ENCODE assay signal across 8 cellular contexts in genomic region chr1:78839704-78840277, GRCh38.
DNase-seq lines count a peak whose midpoint lies in the region; ATAC-seq, FAIRE-seq and TF ChIP-seq lines count a peak whose summit lies in the region.

No MANE protein-coding gene starts in this region.

- H3K27me3 Mint-ChIP-seq in activated T-cell treated with anti-CD3 and anti-CD28 coated beads, Interleukin-2, amount 50 U/mL, for 4 hours (ENCODE audit: low read depth): no peaks in the 10 kb centered on the region

- H3K4me3 ChIP-seq in ascending aorta (no peak overlapping the region), kidney (ENCODE audit: low read length in 2 of 2) (no peak overlapping the region), tibial nerve (no peak overlapping the region)

- H3K36me3 ChIP-seq in ascending aorta: no peaks in the 10 kb centered on the region
- H3K36me3 ChIP-seq in kidney (ENCODE audit: control insufficient read depth in 1 of 2, insufficient read depth in 2 of 2, low read length in 2 of 2): no peaks in the 10 kb centered on the region
- no peaks in the 10 kb centered on the region for H3K36me3 ChIP-seq in tibial nerve

- TF ChIP-seq CTCF in ascending aorta (IDR thresholded peaks at IDR 0.05) (peak in 2 of 3 experiments; percentile 32 to 56), kidney (IDR thresholded peaks at IDR 0.05; ENCODE audit: borderline replicate concordance, extremely low read depth, insufficient read depth) (peak; percentile 57), tibial nerve (IDR thresholded peaks at IDR 0.05) (peak; percentile 45 to 64 (median 54))

- no peak overlapping the region for H3K9ac ChIP-seq in kidney (ENCODE audit: low read length in 2 of 2)

- ATAC-seq in activated T-cell treated with anti-CD3 and anti-CD28 coated beads, Interleukin-2, amount 50 U/mL, for 4 hours: no peak
- ATAC-seq in stimulated activated effector memory CD8-positive, alpha-beta T cell treated with anti-CD3 and anti-CD28 coated beads, Interleukin-12 subunit alpha, Interleukin-12 subunit beta, amount 100 ng/mL, for 72 hours: no peak

- TF ChIP-seq POLR2A in tibial nerve (IDR thresholded peaks at IDR 0.05): no peak

- H3K27me3 ChIP-seq in ascending aorta (no peaks in the 10 kb centered on the region), tibial nerve (no peaks in the 10 kb centered on the region)

- H3K4me1 ChIP-seq in ascending aorta: no peaks in the 10 kb centered on the region
- H3K4me1 ChIP-seq in kidney (ENCODE audit: control insufficient read depth in 1 of 2, insufficient read depth in 1 of 2, low read depth in 1 of 2, low read length in 2 of 2): no peaks in the 10 kb centered on the region
- peaks cover 0 to 25% (median 0%) of the 10 kb centered on the region in 4 donors for H3K4me1 ChIP-seq in tibial nerve

- no peaks in the 10 kb centered on the region for H3K9me3 Mint-ChIP-seq in activated T-cell treated with anti-CD3 and anti-CD28 coated beads, Interleukin-2, amount 50 U/mL, for 4 hours
- H3K9me3 Mint-ChIP-seq in stimulated activated effector memory CD8-positive, alpha-beta T cell treated with anti-CD3 and anti-CD28 coated beads, Interleukin-12 subunit alpha, Interleukin-12 subunit beta, amount 100 ng/mL, for 72 hours: no peaks in the 10 kb centered on the region

- peaks cover 11% of the 10 kb centered on the region for H3K4me1 Mint-ChIP-seq in activated T-cell treated with anti-CD3 and anti-CD28 coated beads, Interleukin-2, amount 50 U/mL, for 4 hours (ENCODE audit: low read depth)
- peaks cover 11% of the 10 kb centered on the region for H3K4me1 Mint-ChIP-seq in stimulated activated effector memory CD8-positive, alpha-beta T cell treated with anti-CD3 and anti-CD28 coated beads, Interleukin-12 subunit alpha, Interleukin-12 subunit beta, amount 100 ng/mL, for 72 hours

- H3K36me3 Mint-ChIP-seq in activated T-cell treated with anti-CD3 and anti-CD28 coated beads, Interleukin-2, amount 50 U/mL, for 4 hours (ENCODE audit: insufficient read depth): no peaks in the 10 kb centered on the region
- H3K36me3 Mint-ChIP-seq in stimulated activated effector memory CD8-positive, alpha-beta T cell treated with anti-CD3 and anti-CD28 coated beads, Interleukin-12 subunit alpha, Interleukin-12 subunit beta, amount 100 ng/mL, for 72 hours: no peaks in the 10 kb centered on the region

- H3K9me3 ChIP-seq in ascending aorta (no peaks in the 10 kb centered on the region), kidney (ENCODE audit: control insufficient read depth in 1 of 2, low read length in 2 of 2) (no peaks in the 10 kb centered on the region), tibial nerve (no peaks in the 10 kb centered on the region)

- no peak overlapping the region for H3K27ac Mint-ChIP-seq in stimulated activated effector memory CD8-positive, alpha-beta T cell treated with anti-CD3 and anti-CD28 coated beads, Interleukin-12 subunit alpha, Interleukin-12 subunit beta, amount 100 ng/mL, for 72 hours

- intact Hi-C loops in ascending aorta (cut with DNase I) (loop anchor here (5.0 kb wide), 1 partner anchor 358 kb away; no protein-coding TSS in a partner anchor), kidney (cut with DNase I) (loop anchor here (10.0 kb wide), 1 partner anchor 355 kb away; no protein-coding TSS in a partner anchor)

- DNase-seq in activated T-cell treated with anti-CD3 and anti-CD28 coated beads for 4 hours (peak; percentile 3), HCEC 1CT (peak; percentile 35), NCI-H2107 (lab: John Stamatoyannopoulos, UW) (peak; percentile 51), ascending aorta (ENCODE audit: low spot score in 2 of 2) (no peak), kidney (no peak), tibial nerve (ENCODE audit: low spot score in 2 of 2) (peak in 1 of 2 donors; percentile 83)
- DNase-seq in activated T-cell treated with anti-CD3 and anti-CD28 coated beads, Interleukin-2, amount 50 U/mL, for 4 hours: no peak
- DNase-seq in stimulated activated effector memory CD8-positive, alpha-beta T cell treated with anti-CD3 and anti-CD28 coated beads, Interleukin-12 subunit alpha, Interleukin-12 subunit beta, amount 100 ng/mL, for 72 hours (ENCODE audit: low spot score in 2 of 2): no peak

- WGBS in tibial nerve, 2 donors: 23 to 30% methylated on average over 2 of the region's 2 CpGs

- FAIRE-seq in kidney (lab: Jason Lieb, UNC): peak; percentile 98

- H3K27ac ChIP-seq in ascending aorta (no peak overlapping the region), kidney (ENCODE audit: low read depth in 2 of 2, low read length in 2 of 2) (no peak overlapping the region), tibial nerve (no peak overlapping the region)

- no peak overlapping the region for H3K4me3 Mint-ChIP-seq in activated T-cell treated with anti-CD3 and anti-CD28 coated beads, Interleukin-2, amount 50 U/mL, for 4 hours
- no peak overlapping the region for H3K4me3 Mint-ChIP-seq in stimulated activated effector memory CD8-positive, alpha-beta T cell treated with anti-CD3 and anti-CD28 coated beads, Interleukin-12 subunit alpha, Interleukin-12 subunit beta, amount 100 ng/mL, for 72 hours

- no peak for TF ChIP-seq EP300 in tibial nerve (IDR thresholded peaks at IDR 0.05)

Comparison
In these comparisons a context has a peak if more than half of its experiments do, and no peak if none do; other contexts are left out.
1. DNase-seq: peak in activated T-cell treated with anti-CD3 and anti-CD28 coated beads for 4 hours (single experiment), HCEC 1CT (single experiment) and NCI-H2107 (single experiment); none in activated T-cell treated with anti-CD3 and anti-CD28 coated beads, Interleukin-2, amount 50 U/mL, for 4 hours (single experiment), ascending aorta (0 of 2), kidney (single experiment) and stimulated activated effector memory CD8-positive, alpha-beta T cell treated with anti-CD3 and anti-CD28 coated beads, Interleukin-12 subunit alpha, Interleukin-12 subunit beta, amount 100 ng/mL, for 72 hours (0 of 2).
2. Peak in every context shown above with its lines, with median percentiles within 50 percentile points of each other: CTCF ChIP-seq.